1 cellular context compared by ENCODE assay signal in genomic region chr16:67871256-67871655, GRCh38.
TF ChIP-seq lines count a peak whose summit lies in the region.

No MANE protein-coding gene starts in this region.

TF ChIP-seq in H1, 55 proteins besides CTCF, POLR2A, EP300 and RAD21:
- TF ChIP-seq CBX8 (IDR thresholded peaks at IDR 0.05; ENCODE audit: borderline replicate concordance, low read depth, low read length) (no peak), SP1 (IDR thresholded peaks at IDR 0.05; ENCODE audit: low read depth, low read length) (no peak), HDAC6 (IDR thresholded peaks at IDR 0.05; ENCODE audit: low read depth, low read length) (no peak), RFX5 (IDR thresholded peaks at IDR 0.05; ENCODE audit: borderline replicate concordance, low read depth, low read length) (no peak), JUN (IDR thresholded peaks at IDR 0.05; ENCODE audit: low read depth, low read length) (no peak), EGR1 (IDR thresholded peaks at IDR 0.05; ENCODE audit: borderline replicate concordance, low read depth, low read length) (no peak), TBP (IDR thresholded peaks at IDR 0.05; ENCODE audit: low read depth, low read length) (no peak), SIX5 (IDR thresholded peaks at IDR 0.05; ENCODE audit: low read depth, low read length) (no peak), GABPA (IDR thresholded peaks at IDR 0.05; ENCODE audit: borderline replicate concordance, insufficient read depth, low read length) (no peak), SIRT6 (IDR thresholded peaks at IDR 0.05; ENCODE audit: low read length) (no peak), RNF2 (IDR thresholded peaks at IDR 0.05; ENCODE audit: borderline replicate concordance, low read depth, low read length, missing control alignments, poor library complexity, severe bottlenecking) (no peak), CHD1 (IDR thresholded peaks at IDR 0.05; ENCODE audit: low read depth, low read length) (no peak), CEBPB (IDR thresholded peaks at IDR 0.05; ENCODE audit: low read depth, low read length) (no peak)
- TF ChIP-seq, protein P1, sequence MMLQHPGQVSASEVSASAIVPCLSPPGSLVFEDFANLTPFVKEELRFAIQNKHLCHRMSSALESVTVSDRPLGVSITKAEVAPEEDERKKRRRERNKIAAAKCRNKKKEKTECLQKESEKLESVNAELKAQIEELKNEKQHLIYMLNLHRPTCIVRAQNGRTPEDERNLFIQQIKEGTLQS (IDR thresholded peaks at IDR 0.05; ENCODE audit: insufficient read depth, low read depth, low read length) = no peak
- TF ChIP-seq, protein P2, sequence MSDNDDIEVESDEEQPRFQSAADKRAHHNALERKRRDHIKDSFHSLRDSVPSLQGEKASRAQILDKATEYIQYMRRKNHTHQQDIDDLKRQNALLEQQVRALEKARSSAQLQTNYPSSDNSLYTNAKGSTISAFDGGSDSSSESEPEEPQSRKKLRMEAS (IDR thresholded peaks at IDR 0.05) = no peak
